7 cellular contexts compared by ENCODE assay signal in genomic region chr7:116802784-116803183, GRCh38. TPM values are rescaled to one million over a fixed set of nuclear protein-coding genes. Genes with fewer than 3 reads are reported as not detected.
DNase-seq lines count a peak whose midpoint lies in the region; ATAC-seq and TF ChIP-seq lines count a peak whose summit lies in the region.

No MANE protein-coding gene starts in this region.

- H3K4me3 Mint-ChIP-seq in chondrocyte (ENCODE audit: unreplicated experiment) (no peak overlapping the region), type B pancreatic cell (peak overlapping the region; percentile 71)

- H3K27me3 Mint-ChIP-seq in chondrocyte (ENCODE audit: low read depth), result no peaks in the 10 kb centered on the region
- no peaks in the 10 kb centered on the region for H3K27me3 Mint-ChIP-seq in type B pancreatic cell

- no peaks in the 10 kb centered on the region for H3K36me3 Mint-ChIP-seq in chondrocyte (ENCODE audit: low read depth)
- H3K36me3 Mint-ChIP-seq in type B pancreatic cell, result peaks cover 4% of the 10 kb centered on the region

- DNase-seq in DMS53 (lab: John Stamatoyannopoulos, UW) (peak; percentile 89), OCI-M1 (lab: John Stamatoyannopoulos, UW) (peak; percentile 67), chondrocyte (ENCODE audit: low spot score) (no peak), medulla oblongata (ENCODE audit: extremely low spot score) (peak; percentile 66), type B pancreatic cell (ENCODE audit: extremely low spot score, unreplicated experiment) (no peak)

- ATAC-seq in GM18907 (IDR thresholded peaks at IDR 0.05; ENCODE audit: unreplicated experiment) (peak; percentile 86), HG03159 (IDR thresholded peaks at IDR 0.05; ENCODE audit: unreplicated experiment) (peak; percentile 88)

- H3K27ac Mint-ChIP-seq in chondrocyte (ENCODE audit: unreplicated experiment) (peak overlapping the region; percentile 78), type B pancreatic cell (peak overlapping the region; percentile 89)

- TF ChIP-seq CTCF in chondrocyte (IDR thresholded peaks at IDR 0.05), result peak; percentile 81
- TF ChIP-seq CTCF in type B pancreatic cell (conservative IDR thresholded peaks at IDR 0.05), result peak; percentile 67

- peaks cover 56% of the 10 kb centered on the region for H3K4me1 Mint-ChIP-seq in chondrocyte (ENCODE audit: low read depth)
- peaks cover 37% of the 10 kb centered on the region for H3K4me1 Mint-ChIP-seq in type B pancreatic cell (ENCODE audit: unreplicated experiment)

- H3K9me3 Mint-ChIP-seq in chondrocyte (ENCODE audit: low read depth) (no peaks in the 10 kb centered on the region), type B pancreatic cell (no peaks in the 10 kb centered on the region)

RNA-seq across cellular contexts. Expression of gene CAPZA2, which starts 59.6 kb away (rescaled TPM):
- total RNA-seq in chondrocyte (201 to 231 TPM (median 213 TPM) in 3 replicates), type B pancreatic cell (ENCODE audit: low replicate concordance) (167 and 182 TPM in 2 replicates)

Comparison
In these comparisons a context has a peak if more than half of its experiments do, and no peak if none do; other contexts are left out.
1. DNase-seq: peak in DMS53 (single experiment), OCI-M1 (single experiment) and medulla oblongata (single experiment); none in chondrocyte (single experiment) and type B pancreatic cell (single experiment).